10 cellular contexts compared by ENCODE assay signal in the genomic region with DNA sequence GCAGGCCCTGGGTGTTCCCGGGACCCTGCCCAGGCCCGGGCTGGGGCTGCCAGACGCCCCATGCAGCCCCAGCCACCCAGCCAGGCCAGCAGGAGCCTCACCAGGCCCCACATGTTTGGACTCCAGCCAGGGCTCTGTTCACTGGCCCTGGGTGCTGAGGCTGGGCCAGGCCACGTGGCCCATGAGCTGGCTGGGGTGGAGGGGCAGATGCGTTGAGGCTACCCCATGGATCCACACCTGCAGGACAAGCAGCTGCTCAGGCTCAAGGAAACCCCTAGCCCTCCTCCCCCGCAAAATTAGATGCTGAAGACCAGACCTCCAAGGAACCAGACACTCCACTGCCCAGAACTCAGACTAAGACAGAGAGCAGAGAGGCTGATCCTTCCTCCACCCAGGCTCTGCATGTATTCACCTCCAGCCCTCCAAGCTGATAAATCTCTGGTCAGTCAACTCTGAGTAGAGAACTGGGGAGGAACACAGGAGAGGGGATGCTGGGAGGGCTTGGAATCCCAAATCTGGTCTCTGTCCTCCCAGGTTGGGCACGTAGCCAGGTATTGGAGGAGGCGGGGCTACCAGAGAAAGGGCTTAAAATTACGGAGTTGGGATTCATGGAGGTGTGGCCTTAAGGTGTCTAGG. TPM values are rescaled to one million over a fixed set of nuclear protein-coding genes. Genes with fewer than 3 reads are reported as not detected.
DNase-seq lines count a peak whose midpoint lies in the region; ATAC-seq lines count a peak whose summit lies in the region.
"Had no signal": no experiment of that assay in that cellular context is flagged by ENCODE, and none has a peak within 500 bp of the region (broad histone marks: within the 10 kb centered on the region; RNA-seq: fewer than 3 reads in every experiment).

No MANE protein-coding gene starts in this region.

- no peak overlapping the region for H3K9ac ChIP-seq in skeletal muscle satellite cell (ENCODE audit: low read depth, low read length)

- CTCF ChIA-PET in activated naive CD4-positive, alpha-beta T cell treated with anti-CD3 and anti-CD28 coated beads, Interleukin-2, amount 10 ng/mL, durations not matched to agents 7 days and 5 days (lab: Charles Lee): interaction anchor here (0.9 to 19.2 kb wide), 11 partner anchors 8 to 128 kb away, joined by 3 to 633 read pairs (median 6); a partner anchor contains a TSS

- peaks cover 21% of the 10 kb centered on the region for H3K4me1 Mint-ChIP-seq in activated naive CD4-positive, alpha-beta T cell treated with anti-CD3 and anti-CD28 coated beads, Interleukin-2, amount 10 ng/mL, durations not matched to agents 7 days and 5 days

- no peak overlapping the region for H3K4me3 ChIP-seq in skeletal muscle satellite cell (ENCODE audit: low read length)

- no peaks in the 10 kb centered on the region for H3K27me3 ChIP-seq in skeletal muscle satellite cell (ENCODE audit: control insufficient read depth, insufficient read depth, low read length)

- H3K9me3 Mint-ChIP-seq in activated naive CD4-positive, alpha-beta T cell treated with anti-CD3 and anti-CD28 coated beads, Interleukin-2, amount 10 ng/mL, durations not matched to agents 7 days and 5 days: no peaks in the 10 kb centered on the region
- no peaks in the 10 kb centered on the region for H3K9me3 Mint-ChIP-seq in activated naive CD4-positive, alpha-beta T cell treated with anti-CD3 and anti-CD28 coated beads, Interleukin-2, amount 50 U/mL, for 72 hours

- no peak overlapping the region for H3K27ac Mint-ChIP-seq in activated naive CD4-positive, alpha-beta T cell treated with anti-CD3 and anti-CD28 coated beads, Interleukin-2, amount 10 ng/mL, durations not matched to agents 7 days and 5 days
- H3K27ac Mint-ChIP-seq in activated naive CD4-positive, alpha-beta T cell treated with anti-CD3 and anti-CD28 coated beads, Interleukin-2, amount 50 U/mL, for 72 hours: no peak overlapping the region

- peaks cover 17% of the 10 kb centered on the region for H3K36me3 ChIP-seq in skeletal muscle satellite cell (ENCODE audit: insufficient read depth, low read length)

- no peak for ATAC-seq in activated naive CD4-positive, alpha-beta T cell treated with anti-CD3 and anti-CD28 coated beads, Interleukin-2, amount 50 U/mL, for 72 hours
- ATAC-seq in GM21423 (IDR thresholded peaks at IDR 0.05; ENCODE audit: unreplicated experiment): no peak
- no peak for ATAC-seq in HG03135 (IDR thresholded peaks at IDR 0.05; ENCODE audit: unreplicated experiment)

- H3K27me3 Mint-ChIP-seq in activated naive CD4-positive, alpha-beta T cell treated with anti-CD3 and anti-CD28 coated beads, Interleukin-2, amount 10 ng/mL, durations not matched to agents 7 days and 5 days: peaks cover 25% of the 10 kb centered on the region

- H3K4me2 ChIP-seq in skeletal muscle satellite cell (ENCODE audit: low read length): peak overlapping the region; percentile 95

- DNase-seq in activated naive CD4-positive, alpha-beta T cell treated with anti-CD3 and anti-CD28 coated beads, Interleukin-2, amount 10 ng/mL, durations not matched to agents 7 days and 5 days: no peak
- DNase-seq in activated naive CD4-positive, alpha-beta T cell treated with anti-CD3 and anti-CD28 coated beads, Interleukin-2, amount 50 U/mL, for 72 hours (ENCODE audit: low spot score in 2 of 2): no peak
- DNase-seq in RPMI7951 (ENCODE audit: low read depth): peak; percentile 45
- peak; percentile 46 for DNase-seq in glomerular visceral epithelial cell (ENCODE audit: extremely low spot score)
- no peak for DNase-seq in NCI-H1092 treated with DMSO at 0.1 percent for 48 hours (lab: John Stamatoyannopoulos, UW)
- DNase-seq: erythroblast had no signal

- peak overlapping the region; percentile 62 for H3K4me3 Mint-ChIP-seq in activated naive CD4-positive, alpha-beta T cell treated with anti-CD3 and anti-CD28 coated beads, Interleukin-2, amount 10 ng/mL, durations not matched to agents 7 days and 5 days

- H3K9me3 ChIP-seq in skeletal muscle satellite cell (replicated peaks; ENCODE audit: low read length): no peaks in the 10 kb centered on the region

- H3K4me1 ChIP-seq in skeletal muscle satellite cell (ENCODE audit: control insufficient read depth, insufficient read depth, low read length): peaks cover 25% of the 10 kb centered on the region

- H3K36me3 Mint-ChIP-seq in activated naive CD4-positive, alpha-beta T cell treated with anti-CD3 and anti-CD28 coated beads, Interleukin-2, amount 10 ng/mL, durations not matched to agents 7 days and 5 days: peaks cover 11% of the 10 kb centered on the region
- H3K36me3 Mint-ChIP-seq in activated naive CD4-positive, alpha-beta T cell treated with anti-CD3 and anti-CD28 coated beads, Interleukin-2, amount 50 U/mL, for 72 hours: no peaks in the 10 kb centered on the region

RNA-seq across cellular contexts. Expression of a gene that starts 1.6 kb away (rescaled TPM):
- total RNA-seq in activated naive CD4-positive, alpha-beta T cell treated with anti-CD3 and anti-CD28 coated beads, Interleukin-2, amount 50 U/mL, for 72 hours: 1 to 10 TPM; 1.1 to 1.4 TPM
- total RNA-seq in RPMI7951 (2014; rRNA removed; shearing (Covaris generic)): 6.7 and 8.3 TPM in 2 replicates
- total RNA-seq in skeletal muscle satellite cell (2012; rRNA removed): 3.5 and 4.1 TPM in 2 replicates

RNA-seq across cellular contexts. Expression of a gene that starts 13.7 kb away (rescaled TPM):
- total RNA-seq in activated naive CD4-positive, alpha-beta T cell treated with anti-CD3 and anti-CD28 coated beads, Interleukin-2, amount 50 U/mL, for 72 hours: not detected
- 0.10 TPM in 1 of 2 replicates, not detected in the other for total RNA-seq in RPMI7951 (2014; rRNA removed; shearing (Covaris generic))
- total RNA-seq in skeletal muscle satellite cell (2012; rRNA removed): not detected in 2 replicates
- total RNA-seq: M059J had no signal

RNA-seq across cellular contexts. Expression of a gene that starts 21.0 kb away (rescaled TPM):
- total RNA-seq in activated naive CD4-positive, alpha-beta T cell treated with anti-CD3 and anti-CD28 coated beads, Interleukin-2, amount 50 U/mL, for 72 hours: 100 to 1,000 TPM; 137 to 180 TPM
- 309 and 373 TPM in 2 replicates for total RNA-seq in RPMI7951 (2014; rRNA removed; shearing (Covaris generic))
- 194 and 215 TPM in 2 replicates for total RNA-seq in skeletal muscle satellite cell (2012; rRNA removed)

RNA-seq across cellular contexts. Expression of a gene that starts 39.2 kb away (rescaled TPM):
- 100 to 1,000 TPM; 187 to 191 TPM for total RNA-seq in activated naive CD4-positive, alpha-beta T cell treated with anti-CD3 and anti-CD28 coated beads, Interleukin-2, amount 50 U/mL, for 72 hours
- 37.1 and 38.9 TPM in 2 replicates for total RNA-seq in RPMI7951 (2014; rRNA removed; shearing (Covaris generic))
- total RNA-seq in skeletal muscle satellite cell (2012; rRNA removed): 64.4 and 77.3 TPM in 2 replicates

RNA-seq across cellular contexts. Expression of a gene that starts 39.6 kb away (rescaled TPM):
- 10 to 100 TPM; 36.5 to 49.1 TPM for total RNA-seq in activated naive CD4-positive, alpha-beta T cell treated with anti-CD3 and anti-CD28 coated beads, Interleukin-2, amount 50 U/mL, for 72 hours
- 62.0 and 65.7 TPM in 2 replicates for total RNA-seq in RPMI7951 (2014; rRNA removed; shearing (Covaris generic))
- total RNA-seq in skeletal muscle satellite cell (2012; rRNA removed): 33.5 and 45.9 TPM in 2 replicates

Comparison
In these comparisons a context has a peak if more than half of its experiments do, and no peak if none do; other contexts are left out.
1. DNase-seq: peak in RPMI7951 (single experiment) and glomerular visceral epithelial cell (single experiment); none in activated naive CD4-positive, alpha-beta T cell treated with anti-CD3 and anti-CD28 coated beads, Interleukin-2, amount 10 ng/mL, durations not matched to agents 7 days and 5 days (single experiment), activated naive CD4-positive, alpha-beta T cell treated with anti-CD3 and anti-CD28 coated beads, Interleukin-2, amount 50 U/mL, for 72 hours (0 of 2) and NCI-H1092 treated with DMSO at 0.1 percent for 48 hours (single experiment).